8 cellular contexts compared by ENCODE assay signal in genomic region chr16:70380919-70381603, GRCh38. TPM values are rescaled to one million over a fixed set of nuclear protein-coding genes. Genes with fewer than 3 reads are reported as not detected.
DNase-seq lines count a peak whose midpoint lies in the region; ATAC-seq and TF ChIP-seq lines count a peak whose summit lies in the region.

No MANE protein-coding gene starts in this region.

- ATAC-seq in HG02678 (IDR thresholded peaks at IDR 0.05; ENCODE audit: unreplicated experiment): peak; percentile 88
- ATAC-seq in left cardiac atrium: peak; percentile 96 to 97

- DNase-seq in NCI-H1417 (lab: John Stamatoyannopoulos, UW) (peak; percentile 92 to 98 (median 94)), SW 1271 (lab: John Stamatoyannopoulos, UW) (peak; percentile 93 to 98), amniotic epithelial cell (ENCODE audit: low read depth) (peak; percentile 96), left cardiac atrium (peak; percentile 97), posterior vena cava (ENCODE audit: low spot score) (peak; percentile 98), ureter (ENCODE audit: low spot score) (peak; percentile 98)

- intact Hi-C loops in left cardiac atrium (cut with DNase I): loop anchor here (5.0 to 10.0 kb wide), 2 partner anchors 54 to 56 kb away; partner anchors contain the start of gene ST3GAL2 (in 2 of the 2)
- intact Hi-C loops in posterior vena cava (cut with DNase I): loop anchor here in 1 of 2 donors (5.0 kb wide), 1 partner anchor 56 kb away; the partner anchor contains the start of gene ST3GAL2

- peak; percentile 45; the same call in 2 of the 3 replicates for TF ChIP-seq CTCF in GM12872 (IDR thresholded peaks at IDR 0.05; ENCODE audit: insufficient read depth, low read depth, low read length)

RNA-seq across cellular contexts. Expression of gene DDX19A, which starts 34.4 kb away (rescaled TPM):
- total RNA-seq in left cardiac atrium: 10 to 100 TPM; 22.9 to 26.2 TPM
- 10 to 100 TPM; 29.9 to 31.9 TPM for total RNA-seq in posterior vena cava
- total RNA-seq in ureter: 37.3 TPM

RNA-seq across cellular contexts. Expression of gene ST3GAL2, which starts 57.8 kb away (rescaled TPM):
- total RNA-seq in left cardiac atrium (10 to 100 TPM; 21.1 to 23.5 TPM), posterior vena cava (10 to 100 TPM; 27.7 to 29.4 TPM), ureter (28.9 TPM)

Comparison
In these comparisons a context has a peak if more than half of its experiments do, and no peak if none do; other contexts are left out.
1. Peak in every context shown above with its lines: DNase-seq and ATAC-seq.